ENCODE assay signal across 16 cellular contexts in the genomic region with DNA sequence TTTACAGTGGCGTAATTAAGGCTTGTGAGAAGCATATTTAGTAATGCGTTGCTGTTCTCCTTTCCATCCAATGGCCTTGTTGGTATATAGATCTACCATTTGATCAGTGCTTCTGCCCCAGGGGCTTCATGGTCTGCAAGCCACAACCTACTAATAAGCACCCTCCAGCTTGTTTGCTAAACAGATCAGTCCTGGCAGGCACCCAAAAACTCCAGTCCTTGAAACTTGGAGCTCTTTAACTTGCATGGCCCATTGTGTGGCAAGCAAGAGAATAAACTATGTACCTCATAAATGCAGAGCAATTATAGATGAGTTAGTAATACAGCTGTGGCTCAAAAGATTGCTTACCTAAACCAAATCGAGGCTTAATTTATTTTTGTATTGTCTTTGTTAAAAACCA.
DNase-seq lines count a peak whose midpoint lies in the region; ATAC-seq and TF ChIP-seq lines count a peak whose summit lies in the region.
"Had no signal": no experiment of that assay in that cellular context is flagged by ENCODE, and none has a peak within 500 bp of the region (broad histone marks: within the 10 kb centered on the region; RNA-seq: fewer than 3 reads in every experiment).

No MANE protein-coding gene starts in this region.

- no peaks in the 10 kb centered on the region for H3K9me2 ChIP-seq in hepatocyte (replicated peaks; ENCODE audit: insufficient read depth)

- H3K27me3 ChIP-seq in hepatocyte, result no peaks in the 10 kb centered on the region
- H3K27me3 ChIP-seq: heart left ventricle, vagina had no signal

- no peaks in the 10 kb centered on the region for H3K9me3 ChIP-seq in hepatocyte (ENCODE audit: low read depth)
- H3K9me3 ChIP-seq: heart left ventricle, vagina had no signal

- peaks cover 5% of the 10 kb centered on the region for H3K4me1 ChIP-seq in hepatocyte (ENCODE audit: insufficient read depth)
- H3K4me1 ChIP-seq: heart left ventricle, vagina had no signal

- DNase-seq in COR-L47 (lab: John Stamatoyannopoulos, UW) (peak; percentile 99), NCI-H1417 (lab: John Stamatoyannopoulos, UW) (peak; percentile 88 to 98 (median 90)), NCI-H82 (lab: John Stamatoyannopoulos, UW) (peak; percentile 60), hepatocyte (ENCODE audit: low spot score) (peak; percentile 25), LoVo (ENCODE audit: low spot score) (no peak), AG08395 (ENCODE audit: low spot score) (no peak)
- DNase-seq in stimulated activated CD4-positive, alpha-beta T cell treated with anti-CD3 and anti-CD28 coated beads, Interleukin-4, amount 100 ng/mL, for 24 hours, result no peak
- DNase-seq: activated T-cell treated with anti-CD3 and anti-CD28 coated beads, Interleukin-2, amount 50 U/mL, for 24 hours; AML-193; effector CD8-positive, alpha-beta T cell; stimulated activated CD4-positive, alpha-beta T cell treated with anti-CD3 and anti-CD28 coated beads, Interleukin-15, amount 100 ng/mL, for 24 hours; stimulated activated CD8-positive, alpha-beta memory T cell treated with anti-CD3 and anti-CD28 coated beads, Interleukin-4, amount 100 ng/mL, for 48 hours had no signal

- H3K4me3 ChIP-seq in hepatocyte, result no peak overlapping the region
- H3K4me3 ChIP-seq: heart left ventricle, vagina had no signal

- H4K20me1 ChIP-seq in hepatocyte (ENCODE audit: insufficient read depth, poor library complexity, severe bottlenecking), result no peaks in the 10 kb centered on the region

- no peak overlapping the region for H3K27ac ChIP-seq in hepatocyte
- H3K27ac ChIP-seq: heart left ventricle, vagina had no signal

- no peak for ATAC-seq in HG02571 (IDR thresholded peaks at IDR 0.05; ENCODE audit: unreplicated experiment)
- ATAC-seq: heart left ventricle, Right ventricle myocardium inferior had no signal

- no peak overlapping the region for H3K4me2 ChIP-seq in hepatocyte

- no peak for TF ChIP-seq CTCF in hepatocyte (IDR thresholded peaks at IDR 0.05; ENCODE audit: poor library complexity)

- no peak overlapping the region for H2AFZ ChIP-seq in hepatocyte

- no peaks in the 10 kb centered on the region for H3K36me3 ChIP-seq in hepatocyte (replicated peaks; ENCODE audit: insufficient read depth, low read depth)
- H3K36me3 ChIP-seq: heart left ventricle, vagina had no signal

- 67% methylated on average over 3 of the region's 3 CpGs for WGBS in hepatocyte (ENCODE audit: low lambda C conversion rate, missing lambda C conversion rate)

- no peaks in the 10 kb centered on the region for H3K79me2 ChIP-seq in hepatocyte

Comparison
In these comparisons a context has a peak if more than half of its experiments do, and no peak if none do; other contexts are left out.
1. DNase-seq: peak in COR-L47 (single experiment), NCI-H1417 (3 of 3), NCI-H82 (single experiment) and hepatocyte (single experiment); none in LoVo (single experiment), AG08395 (single experiment) and stimulated activated CD4-positive, alpha-beta T cell treated with anti-CD3 and anti-CD28 coated beads, Interleukin-4, amount 100 ng/mL, for 24 hours (single experiment).